8 cellular contexts compared by ENCODE assay signal in the genomic region with DNA sequence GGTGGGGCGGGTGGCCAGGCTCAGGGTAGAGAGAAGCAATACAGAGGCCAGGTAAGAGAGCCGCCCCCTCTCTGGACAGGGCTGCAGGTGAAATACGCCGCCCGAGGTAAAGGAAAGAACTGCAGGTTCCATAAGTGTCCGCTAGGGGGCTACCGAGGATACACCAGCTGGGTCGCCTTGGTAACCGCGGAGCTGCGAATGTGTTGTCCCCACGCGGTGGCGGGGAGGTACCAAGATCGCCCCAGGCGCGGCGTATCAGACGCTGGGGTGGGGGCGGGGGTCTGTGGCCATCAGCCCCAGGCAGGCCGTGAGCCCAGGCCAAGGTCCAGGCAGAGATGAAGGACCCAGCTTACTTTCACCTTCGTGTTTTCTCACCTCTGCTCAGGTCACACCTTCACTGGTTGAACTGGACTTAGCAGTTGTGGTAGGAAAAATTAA. TPM values are rescaled to one million over a fixed set of nuclear protein-coding genes. Genes with fewer than 3 reads are reported as not detected.
DNase-seq lines count a peak whose midpoint lies in the region; FAIRE-seq and TF ChIP-seq lines count a peak whose summit lies in the region.

No MANE protein-coding gene starts in this region.

- TF ChIP-seq CTCF in H9 (conservative IDR thresholded peaks at IDR 0.05) (peak; percentile 100), NB4 (IDR thresholded peaks at IDR 0.05; ENCODE audit: low read depth, low read length) (peak; percentile 94), osteocyte (IDR thresholded peaks at IDR 0.05) (peak; percentile 98), suprapubic skin (IDR thresholded peaks at IDR 0.05) (peak; percentile 83 to 96)

- no peak overlapping the region for H2AK5ac ChIP-seq in H9 (ENCODE audit: insufficient read length, low read length)

- DNase-seq in DMS79 treated with DMSO at 0.1 percent for 48 hours (lab: John Stamatoyannopoulos, UW): peak; percentile 65
- DNase-seq in H9: peak; percentile 96
- peak; percentile 87 for DNase-seq in NB4 (ENCODE audit: low read depth)
- DNase-seq in SK-MEL-5 (ENCODE audit: low read depth, low spot score): peak; percentile 77
- DNase-seq in activated gamma-delta T cell treated with Interleukin-2 at 50 U/mL for 16 hours: peak; percentile 86
- peak; percentile 79 to 96 for DNase-seq in frontal cortex (ENCODE audit: low spot score in 2 of 2)
- peak; percentile 95 for DNase-seq in osteocyte (ENCODE audit: extremely low spot score, unreplicated experiment)
- DNase-seq in suprapubic skin (ENCODE audit: low spot score in 2 of 2): peak; percentile 92 to 95

- peak overlapping the region; percentile 15 for H3K4me2 ChIP-seq in H9 (ENCODE audit: insufficient read depth, insufficient read length, low read length)

- H3K4me3 ChIP-seq in NB4 (ENCODE audit: low read depth, low read length) (no peak overlapping the region), suprapubic skin (peak overlapping the region; percentile 40)

- TF ChIP-seq EP300 in suprapubic skin (IDR thresholded peaks at IDR 0.05): no peak

- no peaks in the 10 kb centered on the region for H3K23me2 ChIP-seq in H9 (ENCODE audit: insufficient read length, low read depth, low read length, poor library complexity, severe bottlenecking)

- H3K27me3 ChIP-seq in H9 (ENCODE audit: insufficient read depth, low read length) (no peaks in the 10 kb centered on the region), suprapubic skin (no peaks in the 10 kb centered on the region)

- no peak overlapping the region for H4K5ac ChIP-seq in H9 (ENCODE audit: insufficient read length, low read depth, low read length)

- H2BK12ac ChIP-seq in H9 (ENCODE audit: insufficient read length, low read depth, low read length): no peak overlapping the region

- H3K4me3 Mint-ChIP-seq in H9 (peak overlapping the region in 1 of 2 experiments; percentile 63; a peak in 2 of 5 replicates), osteocyte (ENCODE audit: unreplicated experiment) (peak overlapping the region; percentile 63)

- H3K4ac ChIP-seq in H9 (ENCODE audit: low read depth, low read length): no peak overlapping the region

- no CpG with 5 or more reads among the region's 22 CpGs for WGBS in H9 (ENCODE audit: extremely low coverage, insufficient read length, low lambda C conversion rate)
- WGBS in suprapubic skin: 1% methylated on average over 13 of the region's 22 CpGs

- no peak overlapping the region for H3K56ac ChIP-seq in H9 (ENCODE audit: insufficient read length, low read depth, low read length)

- peaks cover 5 to 7% of the 10 kb centered on the region in 2 experiments for H3K4me1 Mint-ChIP-seq in H9
- peaks cover 6% of the 10 kb centered on the region for H3K4me1 Mint-ChIP-seq in osteocyte (ENCODE audit: unreplicated experiment)

- H3K36me3 Mint-ChIP-seq in H9 (ENCODE audit: insufficient read depth in 1 of 3, low read depth in 3 of 3): no peaks in the 10 kb centered on the region
- H3K36me3 Mint-ChIP-seq in osteocyte (ENCODE audit: unreplicated experiment): no peaks in the 10 kb centered on the region

- peaks cover 21% of the 10 kb centered on the region for H3K27me3 Mint-ChIP-seq in H9 (ENCODE audit: low read depth)
- no peaks in the 10 kb centered on the region for H3K27me3 Mint-ChIP-seq in osteocyte (ENCODE audit: unreplicated experiment)

- no peaks in the 10 kb centered on the region for H3K9me3 ChIP-seq in H9 (ENCODE audit: control insufficient read depth, low read depth, low read length)
- H3K9me3 ChIP-seq in suprapubic skin: no peaks in the 10 kb centered on the region

- no peaks in the 10 kb centered on the region for H3K79me1 ChIP-seq in H9 (ENCODE audit: insufficient read depth, low read depth, low read length, poor library complexity, severe bottlenecking)

- H3K9ac ChIP-seq in H9 (ENCODE audit: extremely low read depth, insufficient read length, low read length): no peak overlapping the region

- no peak for FAIRE-seq in frontal cortex (lab: Jason Lieb, UNC)

- H2BK5ac ChIP-seq in H9 (ENCODE audit: insufficient read length, low read length): no peak overlapping the region

- no peak overlapping the region for H4K8ac ChIP-seq in H9 (replicated peaks; ENCODE audit: insufficient read length, low read depth, low read length)

- no peak overlapping the region for H2BK20ac ChIP-seq in H9 (ENCODE audit: low read depth, low read length, poor library complexity, severe bottlenecking)

- no peaks in the 10 kb centered on the region for H4K20me1 ChIP-seq in H9 (ENCODE audit: control insufficient read depth, insufficient read depth, insufficient read length)

- H2AFZ ChIP-seq in H9 (ENCODE audit: low read length): no peak overlapping the region

- no peak overlapping the region for H3K27ac Mint-ChIP-seq in H9
- peak overlapping the region; percentile 76 for H3K27ac Mint-ChIP-seq in osteocyte (ENCODE audit: unreplicated experiment)

- H3K4me1 ChIP-seq in H9 (ENCODE audit: insufficient read depth, low read length) (no peaks in the 10 kb centered on the region), suprapubic skin (peaks cover 9% of the 10 kb centered on the region)

- no peak overlapping the region for H3T11ph ChIP-seq in H9 (ENCODE audit: low read length)

- H3K79me2 ChIP-seq in H9 (ENCODE audit: insufficient read depth, low read length): no peaks in the 10 kb centered on the region

- TF ChIP-seq POLR2A in NB4 (IDR thresholded peaks at IDR 0.05; ENCODE audit: extremely low read depth, insufficient read length) (no peak), suprapubic skin (IDR thresholded peaks at IDR 0.05) (no peak)

- H2BK120ac ChIP-seq in H9 (ENCODE audit: low read depth, low read length, poor library complexity, severe bottlenecking): no peak overlapping the region

- in situ Hi-C loops in SK-MEL-5 (cut with HindIII; ENCODE audit: low pct_unique_long_range_greater_than_20kb, low sequenced_read_pairs): no loop called here

- H4K91ac ChIP-seq in H9 (ENCODE audit: insufficient read length, low read depth, low read length): no peak overlapping the region

- H3K18ac ChIP-seq in H9 (ENCODE audit: insufficient read length, low read depth, low read length): peak overlapping the region; percentile 49

- H3K27ac ChIP-seq in H9 (ENCODE audit: insufficient read length, low read depth, low read length): no peak overlapping the region
- no peak overlapping the region for H3K27ac ChIP-seq in suprapubic skin

- H3K23ac ChIP-seq in H9 (ENCODE audit: insufficient read length, low read depth, low read length): no peak overlapping the region

- no peak overlapping the region for H2BK15ac ChIP-seq in H9 (ENCODE audit: low read depth, low read length)

- H3K36me3 ChIP-seq in suprapubic skin: no peaks in the 10 kb centered on the region

- peak overlapping the region; percentile 14; the same call in 1 of the 2 replicates for H3K14ac ChIP-seq in H9 (ENCODE audit: insufficient read depth, low read length)

- peaks cover 2 to 3% of the 10 kb centered on the region in 2 experiments; a peak in 2 of 5 replicates for H3K9me3 Mint-ChIP-seq in H9
- no peaks in the 10 kb centered on the region for H3K9me3 Mint-ChIP-seq in osteocyte (ENCODE audit: unreplicated experiment)

RNA-seq across cellular contexts. Expression of gene ZFP90, which starts 18.4 kb away (rescaled TPM):
- 12.8 and 14.8 TPM in 2 replicates for total RNA-seq in H9 (2021)
- 9.3 and 10.0 TPM in 2 replicates for total RNA-seq in SK-MEL-5 (2014; rRNA removed; shearing (Covaris generic))
- 11.8 and 15.7 TPM in 2 replicates for polyA plus RNA-seq in SK-MEL-5 (2015; cell fraction: cytosol; rRNA removed)
- polyA plus RNA-seq in SK-MEL-5 (2015; cell fraction: nucleus; rRNA removed): 19.8 and 25.4 TPM in 2 replicates
- 109 TPM for total RNA-seq in frontal cortex
- 34.8 and 36.3 TPM in 2 replicates for total RNA-seq in osteocyte
- total RNA-seq in suprapubic skin: 10 to 100 TPM in 3 of 4 donors, 1 to 10 TPM in 1; 9.1 to 34.5 (median 16.4) TPM
